Comparison of ENCODE assay signal across 20 cellular contexts in genomic region chr20:47843886-47844567, GRCh38. TPM values are rescaled to one million over a fixed set of nuclear protein-coding genes. Genes with fewer than 3 reads are reported as not detected.
A peak's percentile ranks its signal among the peaks of the same experiment; 100 is the strongest.
DNase-seq lines count a peak whose midpoint lies in the region; ATAC-seq, FAIRE-seq and TF ChIP-seq lines count a peak whose summit lies in the region.
"Had no signal": no experiment of that assay in that cellular context is flagged by ENCODE, and none has a peak within 500 bp of the region (broad histone marks: within the 10 kb centered on the region; RNA-seq: fewer than 3 reads in every experiment).

No MANE protein-coding gene starts in this region.

- ATAC-seq in GM12878, result no peak
- no peak for ATAC-seq in GM21717 (IDR thresholded peaks at IDR 0.05; ENCODE audit: unreplicated experiment)

- no peaks in the 10 kb centered on the region for H4K20me1 ChIP-seq in GM12878 (ENCODE audit: control insufficient read depth, insufficient read depth)

- peak overlapping the region; percentile 27 for H3K27ac Mint-ChIP-seq in neural crest cell (ENCODE audit: unreplicated experiment)
- H3K27ac Mint-ChIP-seq: activated CD4-positive, alpha-beta memory T cell treated with anti-CD3 and anti-CD28 coated beads, Interleukin-2, amount 10 ng/mL, durations not matched to agents 7 days and 5 days; activated naive CD8-positive, alpha-beta T cell treated with anti-CD3 and anti-CD28 coated beads for 36 hours had no signal

- no peaks in the 10 kb centered on the region for H3K9me3 Mint-ChIP-seq in neural crest cell
- H3K9me3 Mint-ChIP-seq: activated CD4-positive, alpha-beta memory T cell treated with anti-CD3 and anti-CD28 coated beads, Interleukin-2, amount 10 ng/mL, durations not matched to agents 7 days and 5 days; activated naive CD8-positive, alpha-beta T cell treated with anti-CD3 and anti-CD28 coated beads for 36 hours had no signal

- RAD21 ChIA-PET in GM12878 (lab: Charles Lee; ENCODE audit: unreplicated experiment), result no interaction called here

- 25% methylated on average over 2 of the region's 2 CpGs for WGBS in GM12878 (ENCODE audit: insufficient coverage, insufficient replicate concordance, low lambda C conversion rate, missing lambda C conversion rate)

- H3K4me3 Mint-ChIP-seq in neural crest cell, result no peak overlapping the region
- H3K4me3 Mint-ChIP-seq: activated CD4-positive, alpha-beta memory T cell treated with anti-CD3 and anti-CD28 coated beads, Interleukin-2, amount 10 ng/mL, durations not matched to agents 7 days and 5 days; activated naive CD8-positive, alpha-beta T cell treated with anti-CD3 and anti-CD28 coated beads for 36 hours had no signal

- peaks cover 0 to 1% of the 10 kb centered on the region in 2 experiments; a peak in 2 of 4 replicates for H3K27me3 ChIP-seq in GM12878 (replicated peaks in 1 of 2; ENCODE audit: control insufficient read depth in 2 of 2, insufficient read depth in 2 of 2, low read length in 1 of 2)
- H3K27me3 ChIP-seq: esophagus muscularis mucosa had no signal

- H3K9me3 ChIP-seq in GM12878 (replicated peaks; ENCODE audit: control insufficient read depth, insufficient read depth, low read length), result no peaks in the 10 kb centered on the region
- H3K9me3 ChIP-seq: esophagus muscularis mucosa, tibial artery had no signal

- SMC1A ChIA-PET in GM12878 (lab: Charles Lee; ENCODE audit: uncharacterized antibody, unreplicated experiment), result interaction anchor here (0.8 kb wide), 1 partner anchor 35 kb away, joined by 3 read pairs; no protein-coding TSS in a partner anchor

- H3K36me3 ChIP-seq in GM12878 (ENCODE audit: control insufficient read depth in 2 of 2, insufficient read depth in 2 of 2, low read length in 1 of 2), result no peaks in the 10 kb centered on the region
- H3K36me3 ChIP-seq: esophagus muscularis mucosa, tibial artery had no signal

- FAIRE-seq in GM12878 (lab: Jason Lieb, UNC), result no peak
- FAIRE-seq in GM19239 (lab: Jason Lieb, UNC), result no peak
- FAIRE-seq: H54 had no signal

- in situ Hi-C loops in GM12878 (cut with MboI), result no loop called here

- H3K4me2 ChIP-seq in GM12878 (ENCODE audit: control insufficient read depth, insufficient read depth), result no peak overlapping the region

- H3K36me3 Mint-ChIP-seq in neural crest cell (ENCODE audit: low read depth), result no peaks in the 10 kb centered on the region
- H3K36me3 Mint-ChIP-seq: activated naive CD8-positive, alpha-beta T cell treated with anti-CD3 and anti-CD28 coated beads for 36 hours had no signal

- TF ChIP-seq CTCF in NB4 (IDR thresholded peaks at IDR 0.05; ENCODE audit: low read depth, low read length), result no peak
- no peak for TF ChIP-seq CTCF in GM12878 (IDR thresholded peaks at IDR 0.05 in 2 of 3, conservative IDR thresholded peaks at IDR 0.05 in 1 of 3; ENCODE audit: control insufficient read depth in 2 of 3, extremely low read depth in 1 of 3, insufficient read depth in 1 of 3, low read depth in 3 of 3, low read length in 3 of 3)
- TF ChIP-seq CTCF in neural crest cell (conservative IDR thresholded peaks at IDR 0.05), result no peak

- TF ChIP-seq POLR2A in NB4 (IDR thresholded peaks at IDR 0.05; ENCODE audit: extremely low read depth, insufficient read length) (no peak), GM12878 (IDR thresholded peaks at IDR 0.05; ENCODE audit: low read depth, low read length) (no peak)

- no peak for TF ChIP-seq RAD21 in GM12878 (IDR thresholded peaks at IDR 0.05; ENCODE audit: insufficient read depth, low read depth, low read length)

- BruUV-seq in GM12878 (replicated peaks; lab: Mats Ljungman, UMichigan), result no TSS peak

- no peaks in the 10 kb centered on the region for H3K79me2 ChIP-seq in GM12878 (ENCODE audit: control insufficient read depth, insufficient read depth, low read length)

- peaks cover 6% of the 10 kb centered on the region for H3K27me3 Mint-ChIP-seq in neural crest cell (ENCODE audit: low read depth)
- H3K27me3 Mint-ChIP-seq: activated naive CD8-positive, alpha-beta T cell treated with anti-CD3 and anti-CD28 coated beads for 36 hours had no signal

- no peak overlapping the region for H3K9ac ChIP-seq in GM12878 (ENCODE audit: control insufficient read depth, insufficient read depth, low read length)

- DNase-seq in DMS 273 (lab: John Stamatoyannopoulos, UW; ENCODE audit: unreplicated experiment), result peak; percentile 18
- DNase-seq in DMS 273 treated with DMSO at 0.1 percent for 48 hours (lab: John Stamatoyannopoulos, UW), result no peak
- DNase-seq in NB4 (ENCODE audit: low read depth), result peak; percentile 30
- no peak for DNase-seq in GM12878 (ENCODE audit: low read depth, low spot score)
- DNase-seq in neural crest cell (ENCODE audit: low read depth, low spot score), result no peak
- DNase-seq in GM19239 (ENCODE audit: insufficient read length, low spot score), result no peak
- DNase-seq in NOMO-1 treated with DMSO at 0.1 percent for 48 hours (lab: John Stamatoyannopoulos, UW; ENCODE audit: unreplicated experiment), result no peak
- DNase-seq: activated CD4-positive, alpha-beta memory T cell treated with anti-CD3 and anti-CD28 coated beads, Interleukin-2, amount 10 ng/mL, durations not matched to agents 7 days and 5 days; activated naive CD8-positive, alpha-beta T cell treated with anti-CD3 and anti-CD28 coated beads for 36 hours; activated T-cell treated with anti-CD3 and anti-CD28 coated beads, Interleukin-2, amount 50 U/mL, for 48 hours; dermis blood vessel endothelial cell; NCI-H187 treated with DMSO at 0.1 percent for 48 hours; NCI-H524; stimulated activated naive CD4-positive, alpha-beta T cell; SW 1271; tibial artery had no signal

- intact Hi-C loops in GM12878 (cut with micrococcal nuclease; ENCODE audit: unreplicated experiment), result no loop called here

- H3K4me1 ChIP-seq in GM12878 (ENCODE audit: control insufficient read depth, insufficient read depth, low read length), result no peaks in the 10 kb centered on the region
- H3K4me1 ChIP-seq: tibial artery had no signal

- peaks cover 32% of the 10 kb centered on the region for H3K4me1 Mint-ChIP-seq in neural crest cell

- H3K27ac ChIP-seq in GM12878 (ENCODE audit: control insufficient read depth, insufficient read depth), result no peak overlapping the region
- H3K27ac ChIP-seq: 22Rv1, esophagus muscularis mucosa, tibial artery had no signal

- H3K4me3 ChIP-seq in NB4 (ENCODE audit: low read depth, low read length) (no peak overlapping the region), GM12878 (no peak overlapping the region)
- H3K4me3 ChIP-seq: esophagus muscularis mucosa, tibial artery had no signal

- no peak overlapping the region for H2AFZ ChIP-seq in GM12878 (ENCODE audit: control insufficient read depth, low read depth, low read length)

- TF ChIP-seq EP300 in GM12878 (IDR thresholded peaks at IDR 0.05; ENCODE audit: borderline replicate concordance in 1 of 2, control insufficient read depth in 1 of 2, low read depth in 2 of 2, low read length in 2 of 2), result no peak

- POLR2A ChIA-PET in GM12878 (lab: Charles Lee), result no interaction called here

- CTCF ChIA-PET in GM12878 (lab: Yijun Ruan, JAX), result no interaction called here

TF ChIP-seq in GM12878, 131 proteins besides CTCF, POLR2A, EP300 and RAD21:
- TF ChIP-seq FOXK2 (IDR thresholded peaks at IDR 0.05) (peak; percentile 29; the same call in 1 of the 2 replicates), BCL3 (IDR thresholded peaks at IDR 0.05; ENCODE audit: borderline replicate concordance, insufficient read depth, low read depth, low read length, poor library complexity, severe bottlenecking) (no peak), MTA2 (IDR thresholded peaks at IDR 0.05; ENCODE audit: low read depth) (no peak)

RNA-seq across cellular contexts. Expression of gene SULF2, which starts 58.7 kb away (rescaled TPM):
- total RNA-seq in GM12878 (2013; cell fraction: nucleolus; rRNA removed), result 33.0 and 35.5 TPM in 2 replicates
- total RNA-seq in GM12878 (2014; rRNA removed), result 0.38 and 2.0 TPM in 2 replicates
- total RNA-seq in GM12878 (2014; rRNA removed; fragmentation: Illumina TruSeq; extraction: Trizol), result 0.83 and 1.1 TPM in 2 replicates
- total RNA-seq in GM12878 (2021), result 2.9 and 4.1 TPM in 2 replicates
- polyA plus RNA-seq in GM12878 (2011; ENCODE audit: low read depth), result 3.0 TPM
- polyA plus RNA-seq in GM12878 (2011; rRNA removed), result 0.97 and 1.3 TPM in 2 replicates
- 1.4 and 1.9 TPM in 2 replicates for polyA plus RNA-seq in GM12878 (2011; cell fraction: cytosol; rRNA removed)
- 7.1 and 8.4 TPM in 2 replicates for polyA plus RNA-seq in GM12878 (2011; cell fraction: nucleus; rRNA removed)
- 2.4 and 3.0 TPM in 2 replicates for polyA plus RNA-seq in GM12878 (2012)
- 1.1 and 1.9 TPM in 2 replicates for polyA plus RNA-seq in GM12878 (2014; fragmentation: Illumina TruSeq; extraction: Trizol)
- polyA plus RNA-seq in GM12878 (2014; fragmentation: Nextera tagmentation; extraction: Ambion mirVana), result 1 to 10 TPM in 1 of 2 experiments, under 1 TPM in 1; 0.69 to 1.4 TPM
- 1.3 and 1.7 TPM in 2 replicates for polyA plus RNA-seq in GM12878 (2014; rRNA removed)
- polyA plus RNA-seq in GM12878 (2016; fragmentation: Nextera tagmentation; extraction: Ambion mirVana), result 1 to 10 TPM; 2.4 to 2.5 TPM
- 1.4 and 2.4 TPM in 2 replicates for polyA minus RNA-seq in GM12878 (2011; rRNA and poly(A)+ RNA removed)
- 1.8 TPM in 1 of 2 replicates, not detected in the other for polyA minus RNA-seq in GM12878 (2011; cell fraction: cytosol; rRNA and poly(A)+ RNA removed)
- 1.7 and 2.8 TPM in 2 replicates for polyA minus RNA-seq in GM12878 (2011; cell fraction: nucleus; rRNA and poly(A)+ RNA removed)
- total RNA-seq in neural crest cell, result 18.5 and 22.9 TPM in 2 replicates

Comparison
In these comparisons a context has a peak if more than half of its experiments do, and no peak if none do; other contexts are left out.
1. DNase-seq: peak in DMS 273 (single experiment) and NB4 (single experiment); none in DMS 273 treated with DMSO at 0.1 percent for 48 hours (single experiment), GM12878 (single experiment), neural crest cell (single experiment), GM19239 (single experiment) and NOMO-1 treated with DMSO at 0.1 percent for 48 hours (single experiment).